In the genomic region with DNA sequence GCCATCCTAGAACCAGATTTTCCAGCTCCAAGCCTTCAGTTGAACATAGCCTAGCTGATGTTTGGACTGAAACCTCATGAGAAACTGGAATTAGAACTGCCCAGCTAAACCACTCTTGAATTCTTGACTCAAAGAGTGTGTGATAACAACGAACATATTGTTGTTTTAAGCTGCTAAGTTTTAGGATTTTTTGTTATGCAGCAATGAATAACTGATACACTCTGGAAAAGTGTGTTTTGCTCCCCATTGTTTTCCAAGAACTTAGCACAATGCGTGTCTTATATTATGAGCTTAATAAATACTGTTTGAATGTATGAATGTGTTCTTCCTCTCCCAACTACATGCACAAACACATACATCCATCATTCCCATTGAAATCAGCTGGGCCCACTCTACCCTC, we compare ENCODE assay signal across 27 cellular contexts.
"Had no signal": no experiment of that assay in that cellular context is flagged by ENCODE, and none has a peak within 500 bp of the region (broad histone marks: within the 10 kb centered on the region; RNA-seq: fewer than 3 reads in every experiment).

No MANE protein-coding gene starts in this region.

- DNase-seq: stimulated activated CD4-positive, alpha-beta T cell treated with anti-CD3 and anti-CD28 coated beads, Interleukin-2, amount 100 ng/mL, for 48 hours; stimulated activated CD4-positive, alpha-beta T cell treated with anti-CD3 and anti-CD28 coated beads, Interleukin-4, amount 100 ng/mL, for 1 hour; stimulated activated CD4-positive, alpha-beta T cell treated with anti-CD3 and anti-CD28 coated beads, Interleukin-4, amount 100 ng/mL, for 24 hours; stimulated activated CD4-positive, alpha-beta T cell treated with anti-CD3 and anti-CD28 coated beads, Interleukin-4, amount 100 ng/mL, for 4 hours; stimulated activated CD8-positive, alpha-beta memory T cell treated with anti-CD3 and anti-CD28 coated beads, Interleukin-4, amount 100 ng/mL, for 48 hours; stimulated activated naive B cell treated with anti-CD40 and anti-IgM and Interleukin-4, amounts not matched to agents 10 μg/mL and 1 μg/mL and 100 μg/mL, for 72 hours; stimulated activated naive CD4-positive, alpha-beta T cell; stimulated activated naive CD4-positive, alpha-beta T cell treated with Interleukin-2 at 50 U/mL for 16 hours; stimulated activated naive CD8-positive, alpha-beta T cell treated with anti-CD3 and anti-CD28 coated beads, Interleukin-15, amount 100 ng/mL, for 72 hours; stimulated activated naive CD8-positive, alpha-beta T cell treated with anti-CD3 and anti-CD28 coated beads, Interleukin-15, Interleukin-2, amounts not matched to agents 100 U/mL and 50 U/mL, for 24 hours; stomach; substantia nigra; testis; thyroid gland; tibial artery; transverse colon; trophoblast cell; upper lobe of left lung; upper lobe of right lung; uterus had no signal

- ATAC-seq: stimulated activated effector memory CD8-positive, alpha-beta T cell treated with anti-CD3 and anti-CD28 coated beads, Interleukin-12 subunit alpha, Interleukin-12 subunit beta, amount 100 ng/mL, for 72 hours; stimulated activated memory B cell treated with anti-CD40 and anti-IgM and Interleukin-4, amounts not matched to agents 10 μg/mL and 1 μg/mL and 100 μg/mL, for 72 hours; stimulated activated naive B cell treated with anti-CD40 and anti-IgM and Interleukin-4, amounts not matched to agents 10 μg/mL and 1 μg/mL and 100 μg/mL, for 72 hours; stimulated activated naive CD8-positive, alpha-beta T cell treated with anti-CD3 and anti-CD28 coated beads, Interleukin-15, amount 100 ng/mL, for 72 hours; stimulated activated naive CD8-positive, alpha-beta T cell treated with anti-CD3 and anti-CD28 coated beads, Interleukin-15, Interleukin-2, amounts not matched to agents 100 U/mL and 50 U/mL, for 24 hours; upper lobe of right lung had no signal

- H3K9me3 ChIP-seq: suprapubic skin, testis, thoracic aorta, thyroid gland, tibial artery, transverse colon, upper lobe of left lung, upper lobe of right lung, uterus, vagina had no signal

- H3K36me3 ChIP-seq: stomach, suprapubic skin, thoracic aorta, thyroid gland, tibial artery, tibial nerve, transverse colon, upper lobe of left lung, upper lobe of right lung, uterus, vagina had no signal

- H3K4me1 ChIP-seq: stomach, suprapubic skin, thyroid gland, tibial artery, tibial nerve, transverse colon, upper lobe of left lung, upper lobe of right lung, uterus, vagina had no signal

- H3K27me3 ChIP-seq: stomach, suprapubic skin, testis, thyroid gland, tibial artery, tibial nerve, transverse colon, upper lobe of left lung, upper lobe of right lung, uterus, vagina had no signal

- FAIRE-seq: urothelium cell line had no signal

- H3K4me3 ChIP-seq: stomach, suprapubic skin, testis, thoracic aorta, thyroid gland, tibial artery, tibial nerve, transverse colon, upper lobe of left lung, upper lobe of right lung, uterus, vagina had no signal

- H3K27ac ChIP-seq: stomach, suprapubic skin, testis, thoracic aorta, thyroid gland, tibial artery, tibial nerve, transverse colon, upper lobe of left lung, upper lobe of right lung, uterus, vagina had no signal
